Comparison of ENCODE assay signal across 1 cellular context in genomic region chr1:248406721-248407692, GRCh38.
TF ChIP-seq lines count a peak whose summit lies in the region.

No MANE protein-coding gene starts in this region.

TF ChIP-seq in GM12878, 131 proteins besides CTCF, POLR2A, EP300 and RAD21 (continues in another document):
- TF ChIP-seq CREM (IDR thresholded peaks at IDR 0.05; ENCODE audit: low read depth) (no peak; the same call in 1 of the 2 replicates), MEF2B (IDR thresholded peaks at IDR 0.05; ENCODE audit: partially characterized antibody, poor library complexity, severe bottlenecking) (peak; percentile 87), HDGF (IDR thresholded peaks at IDR 0.05) (no peak; the same call in 1 of the 2 replicates), POU2F2 (IDR thresholded peaks at IDR 0.05; ENCODE audit: borderline replicate concordance, low read depth, low read length) (0 out of 3 replicates have a peak, but pooled peaks have one; percentile 42), IKZF2 (IDR thresholded peaks at IDR 0.05) (peak; percentile 51 to 79; a peak in 3 of 4 replicates), KAT2A (conservative IDR thresholded peaks at IDR 0.05; ENCODE audit: control insufficient read depth, low read depth, low read length) (no peak), JUNB (IDR thresholded peaks at IDR 0.05) (peak; percentile 43; the same call in 1 of the 2 replicates), TBL1XR1 (IDR thresholded peaks at IDR 0.05; ENCODE audit: low read depth, low read length) (no peak), IKZF1 (conservative IDR thresholded peaks at IDR 0.05) (peak; percentile 79), TCF12 (IDR thresholded peaks at IDR 0.05; ENCODE audit: low read depth, low read length) (peak; percentile 18; the same call in 1 of the 2 replicates), MTA3 (IDR thresholded peaks at IDR 0.05; ENCODE audit: borderline replicate concordance, low read length) (0 out of 2 replicates have a peak, but pooled peaks have one; percentile 62), E2F4 (IDR thresholded peaks at IDR 0.05; ENCODE audit: low read depth, low read length) (no peak), CHD1 (IDR thresholded peaks at IDR 0.05; ENCODE audit: low read depth, low read length) (no peak), USF1 (IDR thresholded peaks at IDR 0.05; ENCODE audit: borderline replicate concordance, extremely low read length, insufficient read depth, low read depth, low read length) (no peak), NR2F1 (conservative IDR thresholded peaks at IDR 0.05) (peak; percentile 77), USF2 (IDR thresholded peaks at IDR 0.05; ENCODE audit: borderline replicate concordance, low read depth, low read length) (no peak), JUND (IDR thresholded peaks at IDR 0.05; ENCODE audit: low read depth, low read length) (no peak), ETV6 (conservative IDR thresholded peaks at IDR 0.05 in 1 of 2, IDR thresholded peaks at IDR 0.05 in 1 of 2; ENCODE audit: borderline replicate concordance in 1 of 2, low read depth in 1 of 2) (no peak), BCL3 (IDR thresholded peaks at IDR 0.05; ENCODE audit: borderline replicate concordance, insufficient read depth, low read depth, low read length, poor library complexity, severe bottlenecking) (peak; percentile 64), EZH2 (IDR thresholded peaks at IDR 0.05; ENCODE audit: borderline replicate concordance, control insufficient read depth, low read depth, low read length) (no peak), IRF3 (IDR thresholded peaks at IDR 0.05) (no peak), ESRRA (IDR thresholded peaks at IDR 0.05; ENCODE audit: low read length) (no peak), NFIC (IDR thresholded peaks at IDR 0.05; ENCODE audit: low read depth, low read length) (peak; percentile 88), HDAC6 (IDR thresholded peaks at IDR 0.05; ENCODE audit: unreplicated experiment) (no peak), FOXM1 (IDR thresholded peaks at IDR 0.05; ENCODE audit: low read depth, low read length) (peak; percentile 56; the same call in 1 of the 2 replicates), ZNF274 (IDR thresholded peaks at IDR 0.05; ENCODE audit: insufficient read depth, insufficient read length) (no peak), MLLT1 (IDR thresholded peaks at IDR 0.05) (0 out of 2 replicates have a peak, but pooled peaks have one; percentile 69), BCL11A (IDR thresholded peaks at IDR 0.05; ENCODE audit: low read depth, low read length) (no peak), ZNF207 (IDR thresholded peaks at IDR 0.05; ENCODE audit: borderline replicate concordance) (no peak), RUNX3 (IDR thresholded peaks at IDR 0.05; ENCODE audit: low read length) (peak; percentile 97), NRF1 (conservative IDR thresholded peaks at IDR 0.05; ENCODE audit: low read depth, low read length) (no peak), BCLAF1 (IDR thresholded peaks at IDR 0.05) (no peak), MTA2 (IDR thresholded peaks at IDR 0.05; ENCODE audit: low read depth) (peak; percentile 79; the same call in 1 of the 2 replicates), NR2C2 (IDR thresholded peaks at IDR 0.05; ENCODE audit: borderline replicate concordance, control insufficient read depth, insufficient read length, low read depth) (no peak), STAT3 (IDR thresholded peaks at IDR 0.05; ENCODE audit: low read depth, low read length) (no peak), SMAD5 (IDR thresholded peaks at IDR 0.05; ENCODE audit: low read depth) (no peak), RELB (IDR thresholded peaks at IDR 0.05; ENCODE audit: low read depth) (no peak; the same call in 1 of the 2 replicates), GATAD2B (conservative IDR thresholded peaks at IDR 0.05; ENCODE audit: low read depth) (peak; percentile 78; the same call in 1 of the 2 replicates), SPI1 (IDR thresholded peaks at IDR 0.05; ENCODE audit: borderline replicate concordance, insufficient read depth, low read depth, low read length) (no peak), ZNF592 (IDR thresholded peaks at IDR 0.05) (no peak), CHD4 (IDR thresholded peaks at IDR 0.05) (no peak), ZBTB33 (IDR thresholded peaks at IDR 0.05) (no peak), SP1 (IDR thresholded peaks at IDR 0.05; ENCODE audit: low read depth, low read length) (no peak), TCF3 (IDR thresholded peaks at IDR 0.05; ENCODE audit: borderline replicate concordance, insufficient read depth, low read depth, low read length) (no peak), FOXK2 (IDR thresholded peaks at IDR 0.05) (no peak), PML (IDR thresholded peaks at IDR 0.05; ENCODE audit: low read length) (no peak), CREB1 (IDR thresholded peaks at IDR 0.05; ENCODE audit: low read depth) (peak; percentile 32; the same call in 1 of the 2 replicates), CBFB (IDR thresholded peaks at IDR 0.05; ENCODE audit: low read depth) (peak; percentile 90), NFYA (IDR thresholded peaks at IDR 0.05; ENCODE audit: borderline replicate concordance, low read depth, low read length) (no peak)
